ENCODE assay signal across 8 cellular contexts in the genomic region with DNA sequence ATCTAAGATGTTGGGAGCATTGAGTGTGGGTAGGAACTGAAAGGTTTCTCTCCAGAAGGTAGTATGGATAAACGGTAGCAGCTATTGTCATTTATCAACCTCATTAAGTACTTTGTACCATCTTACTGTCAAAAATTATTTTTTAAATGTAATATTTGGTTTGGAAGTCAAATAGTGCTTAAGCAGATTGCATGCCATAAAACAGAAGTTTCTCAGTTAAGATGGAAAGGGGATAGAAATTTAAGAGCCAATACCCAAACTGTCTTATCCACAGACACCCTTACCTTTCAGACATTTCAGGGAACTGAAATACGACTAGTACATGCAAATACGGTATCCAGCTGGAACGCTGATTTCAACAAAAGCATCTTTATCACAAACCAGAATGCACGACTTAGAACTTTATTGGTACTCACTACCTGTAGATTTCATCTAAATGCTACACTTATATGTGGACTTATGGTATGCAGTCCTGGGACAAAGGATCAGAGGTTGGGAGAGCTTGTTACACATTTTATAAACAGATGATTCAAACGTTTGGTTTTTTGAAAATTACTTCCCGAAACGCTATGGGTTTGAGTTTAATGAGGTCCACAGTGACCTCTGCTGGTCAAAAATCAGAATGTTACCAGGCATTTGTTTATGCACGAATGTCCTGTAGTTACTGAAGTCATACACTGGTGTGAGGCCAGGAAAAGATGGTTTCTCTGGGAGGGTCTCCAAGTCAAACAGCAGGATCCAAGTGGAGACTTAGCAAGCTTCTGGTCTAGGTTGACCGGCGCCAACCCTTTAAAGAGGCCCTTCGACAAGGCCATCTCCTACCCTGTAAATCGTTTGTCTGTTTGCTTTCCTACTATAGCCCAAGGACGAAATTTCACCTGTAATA. TPM values are rescaled to one million over a fixed set of nuclear protein-coding genes. Genes with fewer than 3 reads are reported as not detected.
DNase-seq lines count a peak whose midpoint lies in the region; ATAC-seq and TF ChIP-seq lines count a peak whose summit lies in the region.

No MANE protein-coding gene starts in this region.

- intact Hi-C loops in gastrocnemius medialis (cut with DNase I; ENCODE audit: low total_unique reads), result loop anchor here (1.0 kb wide), 1 partner anchor 1089 kb away; no protein-coding TSS in a partner anchor

- H3K79me2 ChIP-seq in MM.1S (ENCODE audit: low read length), result no peaks in the 10 kb centered on the region

- H3K9me3 ChIP-seq in MM.1S (replicated peaks; ENCODE audit: insufficient read depth, low read length) (no peaks in the 10 kb centered on the region), gastrocnemius medialis (no peaks in the 10 kb centered on the region)

- H3K36me3 ChIP-seq in MM.1S (replicated peaks; ENCODE audit: insufficient read depth, low read length), result no peaks in the 10 kb centered on the region
- H3K36me3 ChIP-seq in gastrocnemius medialis, result no peaks in the 10 kb centered on the region

- H3F3A ChIP-seq in MM.1S (ENCODE audit: insufficient read depth, low read length), result no peaks in the 10 kb centered on the region

- no peak overlapping the region for H3K27ac ChIP-seq in MM.1S (ENCODE audit: low read length)
- H3K27ac ChIP-seq in gastrocnemius medialis, result no peak overlapping the region

- no peaks in the 10 kb centered on the region for H4K20me1 ChIP-seq in MM.1S (ENCODE audit: insufficient read depth, low read length)

- peak overlapping the region; percentile 81 for H2AFZ ChIP-seq in MM.1S (ENCODE audit: low read length)

- no peaks in the 10 kb centered on the region for H3K27me3 ChIP-seq in MM.1S (replicated peaks; ENCODE audit: insufficient read depth, low read length)
- H3K27me3 ChIP-seq in gastrocnemius medialis, result peaks cover 0 to 5% (median 0%) of the 10 kb centered on the region in 3 donors

- ATAC-seq in GM21619 (IDR thresholded peaks at IDR 0.05; ENCODE audit: unreplicated experiment) (peak; percentile 74), gastrocnemius medialis (peak in 1 of 2 donors; percentile 50), GM21360 (IDR thresholded peaks at IDR 0.05; ENCODE audit: unreplicated experiment) (no peak)

- in situ Hi-C loops in astrocyte of the spinal cord (cut with HindIII; ENCODE audit: low sequenced_read_pairs), result no loop called here
- in situ Hi-C loops in gastrocnemius medialis (cut with MboI; ENCODE audit: low sequenced_read_pairs in 4 of 4), result loop anchor here in 3 of 4 donors (10.0 to 25.0 kb wide), 2 partner anchors 1091 to 1098 kb away; no protein-coding TSS in a partner anchor

- peak overlapping the region; percentile 47 for H3K4me2 ChIP-seq in MM.1S (ENCODE audit: low read depth, low read length)

- H3K9me2 ChIP-seq in MM.1S (replicated peaks; ENCODE audit: insufficient read depth, low read length), result no peaks in the 10 kb centered on the region

- DNase-seq in ELF-1 (ENCODE audit: low read depth, low spot score), result peak; percentile 64
- DNase-seq in MM.1S, result peak; percentile 68
- DNase-seq in SHP77 treated with DMSO at 0.1 percent for 48 hours (lab: John Stamatoyannopoulos, UW), result peak; percentile 60
- peak; percentile 96 for DNase-seq in astrocyte of the spinal cord (ENCODE audit: low read depth, low spot score)
- DNase-seq in hypothalamus (lab: John Stamatoyannopoulos, UW), result peak in 28 of 51 donors; percentile 0 to 76 (median 10)
- DNase-seq in gastrocnemius medialis, result no peak

- TF ChIP-seq POLR2A in gastrocnemius medialis (IDR thresholded peaks at IDR 0.05), result no peak

- H3K4me3 ChIP-seq in MM.1S (ENCODE audit: low read length) (peak overlapping the region; percentile 38; the same call in 1 of the 2 replicates), astrocyte of the spinal cord (ENCODE audit: low read depth, low read length) (no peak overlapping the region), gastrocnemius medialis (peak overlapping the region in 1 of 4 donors; percentile 27)

- no peak overlapping the region for H3K9ac ChIP-seq in MM.1S (ENCODE audit: low read length)

- TF ChIP-seq CTCF in MM.1S (IDR thresholded peaks at IDR 0.05; ENCODE audit: low read length), result peak; percentile 77
- TF ChIP-seq CTCF in astrocyte of the spinal cord (IDR thresholded peaks at IDR 0.05; ENCODE audit: low read depth, low read length), result peak; percentile 65
- peak; percentile 39 to 71 (median 58) for TF ChIP-seq CTCF in gastrocnemius medialis (IDR thresholded peaks at IDR 0.05 in 4 of 5, conservative IDR thresholded peaks at IDR 0.05 in 1 of 5)

- H3K4me1 ChIP-seq in MM.1S (ENCODE audit: low read length) (no peaks in the 10 kb centered on the region), gastrocnemius medialis (no peaks in the 10 kb centered on the region)

RNA-seq across cellular contexts. Expression of a gene that starts 45.7 kb away (rescaled TPM):
- total RNA-seq in gastrocnemius medialis, result 10 to 100 TPM; 40.0 to 73.0 (median 45.0) TPM

Comparison
In these comparisons a context has a peak if more than half of its experiments do, and no peak if none do; other contexts are left out.
1. DNase-seq: peak in ELF-1 (single experiment), MM.1S (single experiment), SHP77 treated with DMSO at 0.1 percent for 48 hours (single experiment), astrocyte of the spinal cord (single experiment) and hypothalamus (28 of 51); none in gastrocnemius medialis (0 of 2).
2. Peak in every context shown above with its lines, with median percentiles within 50 percentile points of each other: CTCF ChIP-seq.